ENCODE assay signal across 9 cellular contexts in the genomic region with DNA sequence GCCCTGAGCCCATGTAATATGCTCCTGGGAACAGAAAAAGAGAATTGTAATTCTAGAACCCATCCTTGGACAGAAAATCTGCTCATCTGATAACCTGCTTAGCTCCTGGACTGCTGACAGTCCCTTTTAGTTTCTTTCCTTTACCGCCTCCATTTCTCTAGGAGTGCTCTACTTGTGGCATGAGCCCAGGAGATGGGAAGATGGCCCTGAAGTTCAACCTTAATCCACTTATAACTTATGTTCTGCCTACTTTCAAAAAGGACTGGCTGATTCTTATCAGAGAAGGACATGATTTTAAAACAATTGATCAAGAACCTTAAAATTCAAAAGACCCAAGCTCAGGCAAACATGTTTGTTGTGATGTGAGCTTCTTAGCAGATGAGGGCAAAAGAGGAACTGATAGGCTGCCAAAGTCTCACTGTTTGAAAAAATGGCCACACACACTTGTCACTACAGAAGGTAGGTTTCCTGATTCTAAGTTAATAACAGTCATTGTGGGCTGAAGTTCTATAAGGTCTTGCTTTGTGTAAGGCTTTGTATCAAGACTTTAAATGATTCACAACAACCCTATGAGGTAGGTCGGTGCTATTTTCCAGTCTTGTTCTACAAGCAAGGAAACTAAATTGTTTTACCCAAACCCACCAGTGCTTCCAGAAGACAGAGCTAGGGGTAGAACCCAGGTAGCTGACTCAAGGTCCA.
DNase-seq lines count a peak whose midpoint lies in the region; ATAC-seq and TF ChIP-seq lines count a peak whose summit lies in the region.
"Had no signal": no experiment of that assay in that cellular context is flagged by ENCODE, and none has a peak within 500 bp of the region (broad histone marks: within the 10 kb centered on the region; RNA-seq: fewer than 3 reads in every experiment).

No MANE protein-coding gene starts in this region.

- no peaks in the 10 kb centered on the region for H3K36me3 ChIP-seq in thyroid gland
- peaks cover 0 to 13% of the 10 kb centered on the region in 2 donors for H3K36me3 ChIP-seq in gastrocnemius medialis

- H3K4me1 Mint-ChIP-seq in activated T-cell treated with anti-CD3 and anti-CD28 coated beads, Interleukin-2, amount 50 U/mL, for 72 hours (ENCODE audit: low read depth) = peaks cover 97% of the 10 kb centered on the region
- peaks cover 65% of the 10 kb centered on the region for H3K4me1 Mint-ChIP-seq in T-helper 2 cell treated with Interferon-gamma antibody and Interleukin-4, amounts not matched to agents 5 μg/mL and 100 μg/mL, for 36 hours (ENCODE audit: low read depth)

- peaks cover 3 to 4% of the 10 kb centered on the region in 2 donors for H3K9me3 Mint-ChIP-seq in activated T-cell treated with anti-CD3 and anti-CD28 coated beads, Interleukin-2, amount 50 U/mL, for 72 hours
- H3K9me3 Mint-ChIP-seq in T-helper 2 cell treated with Interferon-gamma antibody and Interleukin-4, amounts not matched to agents 5 μg/mL and 100 μg/mL, for 36 hours = peaks cover 4% of the 10 kb centered on the region

- H3K27me3 ChIP-seq in thyroid gland = no peaks in the 10 kb centered on the region
- H3K27me3 ChIP-seq in gastrocnemius medialis = no peaks in the 10 kb centered on the region
- H3K27me3 ChIP-seq: esophagus muscularis mucosa had no signal

- peaks cover 13 to 36% of the 10 kb centered on the region in 2 donors for H3K4me1 ChIP-seq in thyroid gland
- H3K4me1 ChIP-seq in gastrocnemius medialis = peaks cover 0 to 3% of the 10 kb centered on the region in 2 donors

- peaks cover 14 to 21% of the 10 kb centered on the region in 2 donors for H3K36me3 Mint-ChIP-seq in activated T-cell treated with anti-CD3 and anti-CD28 coated beads, Interleukin-2, amount 50 U/mL, for 72 hours (ENCODE audit: insufficient read depth in 2 of 2)
- H3K36me3 Mint-ChIP-seq in T-helper 2 cell treated with Interferon-gamma antibody and Interleukin-4, amounts not matched to agents 5 μg/mL and 100 μg/mL, for 36 hours (ENCODE audit: low read depth) = peaks cover 35% of the 10 kb centered on the region

- H3K4me3 ChIP-seq in thyroid gland (replicated peaks in 1 of 3) = no peak overlapping the region
- H3K4me3 ChIP-seq in gastrocnemius medialis = no peak overlapping the region
- H3K4me3 ChIP-seq: esophagus muscularis mucosa had no signal

- in situ Hi-C loops in gastrocnemius medialis (cut with MboI; ENCODE audit: low sequenced_read_pairs in 4 of 4) = no loop called here

- no peak for TF ChIP-seq CTCF in thyroid gland (IDR thresholded peaks at IDR 0.05)
- no peak for TF ChIP-seq CTCF in gastrocnemius medialis (IDR thresholded peaks at IDR 0.05 in 4 of 5, conservative IDR thresholded peaks at IDR 0.05 in 1 of 5)

- peak in 1 of 2 donors; percentile 37 for DNase-seq in activated T-cell treated with anti-CD3 and anti-CD28 coated beads, Interleukin-2, amount 50 U/mL, for 72 hours
- DNase-seq in activated T-cell treated with anti-CD3 and anti-CD28 coated beads for 4 hours (no peak), thyroid gland (no peak), glomerular visceral epithelial cell (ENCODE audit: extremely low spot score) (no peak), gastrocnemius medialis (no peak), Right ventricle myocardium inferior (ENCODE audit: missing footprints) (no peak)
- no peak for DNase-seq in T-helper 2 cell treated with Interferon-gamma antibody and Interleukin-4, amounts not matched to agents 5 μg/mL and 100 μg/mL, for 36 hours (ENCODE audit: low spot score)

- no peaks in the 10 kb centered on the region for H3K27me3 Mint-ChIP-seq in activated T-cell treated with anti-CD3 and anti-CD28 coated beads, Interleukin-2, amount 50 U/mL, for 72 hours (ENCODE audit: low read depth)
- H3K27me3 Mint-ChIP-seq in T-helper 2 cell treated with Interferon-gamma antibody and Interleukin-4, amounts not matched to agents 5 μg/mL and 100 μg/mL, for 36 hours (ENCODE audit: low read depth) = no peaks in the 10 kb centered on the region

- 88 to 95% methylated on average over 2 of the region's 2 CpGs for WGBS in thyroid gland, 2 donors

- peak; percentile 69 to 76 for ATAC-seq in activated T-cell treated with anti-CD3 and anti-CD28 coated beads, Interleukin-2, amount 50 U/mL, for 72 hours (replicated peaks in 1 of 2)
- ATAC-seq in HG02943 (IDR thresholded peaks at IDR 0.05; ENCODE audit: low read depth, unreplicated experiment) (peak; percentile 64), gastrocnemius medialis (no peak), Right ventricle myocardium inferior (no peak)

- H3K4me3 Mint-ChIP-seq in activated T-cell treated with anti-CD3 and anti-CD28 coated beads, Interleukin-2, amount 50 U/mL, for 72 hours = peak overlapping the region; percentile 57 to 90
- H3K4me3 Mint-ChIP-seq in T-helper 2 cell treated with Interferon-gamma antibody and Interleukin-4, amounts not matched to agents 5 μg/mL and 100 μg/mL, for 36 hours = peak overlapping the region; percentile 64

- H3K9me3 ChIP-seq in thyroid gland (no peaks in the 10 kb centered on the region), gastrocnemius medialis (no peaks in the 10 kb centered on the region)
- H3K9me3 ChIP-seq: esophagus muscularis mucosa had no signal

- peak overlapping the region in 2 of 3 donors; percentile 13 to 51 for H3K27ac ChIP-seq in thyroid gland
- no peak overlapping the region for H3K27ac ChIP-seq in gastrocnemius medialis
- H3K27ac ChIP-seq: esophagus muscularis mucosa had no signal

- H3K27ac Mint-ChIP-seq in activated T-cell treated with anti-CD3 and anti-CD28 coated beads, Interleukin-2, amount 50 U/mL, for 72 hours = peak overlapping the region; percentile 99
- H3K27ac Mint-ChIP-seq in T-helper 2 cell treated with Interferon-gamma antibody and Interleukin-4, amounts not matched to agents 5 μg/mL and 100 μg/mL, for 36 hours = peak overlapping the region; percentile 95

- intact Hi-C loops in thyroid gland (cut with DNase I) (no loop called here), gastrocnemius medialis (cut with DNase I; ENCODE audit: low total_unique reads) (no loop called here), Right ventricle myocardium inferior (cut with DNase I) (no loop called here)

- TF ChIP-seq POLR2A in thyroid gland (IDR thresholded peaks at IDR 0.05) = no peak
- no peak for TF ChIP-seq POLR2A in gastrocnemius medialis (IDR thresholded peaks at IDR 0.05)

Comparison
In these comparisons a context has a peak if more than half of its experiments do, and no peak if none do; other contexts are left out.
1. ATAC-seq: peak in activated T-cell treated with anti-CD3 and anti-CD28 coated beads, Interleukin-2, amount 50 U/mL, for 72 hours (2 of 2) and HG02943 (single experiment); none in gastrocnemius medialis (0 of 2) and Right ventricle myocardium inferior (single experiment).
2. H3K27ac ChIP-seq: peak in thyroid gland (2 of 3); none in gastrocnemius medialis (0 of 4).